1 cellular context compared by ENCODE assay signal in the genomic region with DNA sequence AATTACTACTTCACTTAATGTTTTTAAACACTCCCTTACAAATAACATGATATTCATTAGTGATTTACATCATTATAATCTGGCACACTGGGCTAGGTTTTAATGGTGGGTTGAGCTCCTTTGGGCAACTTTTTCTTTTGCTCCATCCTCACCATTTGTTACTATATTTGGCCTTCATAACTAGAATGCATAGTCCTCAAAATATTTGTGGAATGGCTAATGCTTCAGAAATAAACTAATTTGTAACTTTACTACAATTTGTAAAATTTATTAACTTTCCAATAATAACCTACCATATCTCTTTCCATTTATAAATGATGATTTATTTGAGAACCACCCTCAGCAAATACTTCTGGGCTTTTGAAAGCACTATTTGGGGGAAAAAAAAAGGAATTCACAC.
TF ChIP-seq lines count a peak whose summit lies in the region.

No MANE protein-coding gene starts in this region.

TF ChIP-seq in H1, 55 proteins besides CTCF, POLR2A, EP300 and RAD21 (continued from another document):
- TF ChIP-seq, protein P1, sequence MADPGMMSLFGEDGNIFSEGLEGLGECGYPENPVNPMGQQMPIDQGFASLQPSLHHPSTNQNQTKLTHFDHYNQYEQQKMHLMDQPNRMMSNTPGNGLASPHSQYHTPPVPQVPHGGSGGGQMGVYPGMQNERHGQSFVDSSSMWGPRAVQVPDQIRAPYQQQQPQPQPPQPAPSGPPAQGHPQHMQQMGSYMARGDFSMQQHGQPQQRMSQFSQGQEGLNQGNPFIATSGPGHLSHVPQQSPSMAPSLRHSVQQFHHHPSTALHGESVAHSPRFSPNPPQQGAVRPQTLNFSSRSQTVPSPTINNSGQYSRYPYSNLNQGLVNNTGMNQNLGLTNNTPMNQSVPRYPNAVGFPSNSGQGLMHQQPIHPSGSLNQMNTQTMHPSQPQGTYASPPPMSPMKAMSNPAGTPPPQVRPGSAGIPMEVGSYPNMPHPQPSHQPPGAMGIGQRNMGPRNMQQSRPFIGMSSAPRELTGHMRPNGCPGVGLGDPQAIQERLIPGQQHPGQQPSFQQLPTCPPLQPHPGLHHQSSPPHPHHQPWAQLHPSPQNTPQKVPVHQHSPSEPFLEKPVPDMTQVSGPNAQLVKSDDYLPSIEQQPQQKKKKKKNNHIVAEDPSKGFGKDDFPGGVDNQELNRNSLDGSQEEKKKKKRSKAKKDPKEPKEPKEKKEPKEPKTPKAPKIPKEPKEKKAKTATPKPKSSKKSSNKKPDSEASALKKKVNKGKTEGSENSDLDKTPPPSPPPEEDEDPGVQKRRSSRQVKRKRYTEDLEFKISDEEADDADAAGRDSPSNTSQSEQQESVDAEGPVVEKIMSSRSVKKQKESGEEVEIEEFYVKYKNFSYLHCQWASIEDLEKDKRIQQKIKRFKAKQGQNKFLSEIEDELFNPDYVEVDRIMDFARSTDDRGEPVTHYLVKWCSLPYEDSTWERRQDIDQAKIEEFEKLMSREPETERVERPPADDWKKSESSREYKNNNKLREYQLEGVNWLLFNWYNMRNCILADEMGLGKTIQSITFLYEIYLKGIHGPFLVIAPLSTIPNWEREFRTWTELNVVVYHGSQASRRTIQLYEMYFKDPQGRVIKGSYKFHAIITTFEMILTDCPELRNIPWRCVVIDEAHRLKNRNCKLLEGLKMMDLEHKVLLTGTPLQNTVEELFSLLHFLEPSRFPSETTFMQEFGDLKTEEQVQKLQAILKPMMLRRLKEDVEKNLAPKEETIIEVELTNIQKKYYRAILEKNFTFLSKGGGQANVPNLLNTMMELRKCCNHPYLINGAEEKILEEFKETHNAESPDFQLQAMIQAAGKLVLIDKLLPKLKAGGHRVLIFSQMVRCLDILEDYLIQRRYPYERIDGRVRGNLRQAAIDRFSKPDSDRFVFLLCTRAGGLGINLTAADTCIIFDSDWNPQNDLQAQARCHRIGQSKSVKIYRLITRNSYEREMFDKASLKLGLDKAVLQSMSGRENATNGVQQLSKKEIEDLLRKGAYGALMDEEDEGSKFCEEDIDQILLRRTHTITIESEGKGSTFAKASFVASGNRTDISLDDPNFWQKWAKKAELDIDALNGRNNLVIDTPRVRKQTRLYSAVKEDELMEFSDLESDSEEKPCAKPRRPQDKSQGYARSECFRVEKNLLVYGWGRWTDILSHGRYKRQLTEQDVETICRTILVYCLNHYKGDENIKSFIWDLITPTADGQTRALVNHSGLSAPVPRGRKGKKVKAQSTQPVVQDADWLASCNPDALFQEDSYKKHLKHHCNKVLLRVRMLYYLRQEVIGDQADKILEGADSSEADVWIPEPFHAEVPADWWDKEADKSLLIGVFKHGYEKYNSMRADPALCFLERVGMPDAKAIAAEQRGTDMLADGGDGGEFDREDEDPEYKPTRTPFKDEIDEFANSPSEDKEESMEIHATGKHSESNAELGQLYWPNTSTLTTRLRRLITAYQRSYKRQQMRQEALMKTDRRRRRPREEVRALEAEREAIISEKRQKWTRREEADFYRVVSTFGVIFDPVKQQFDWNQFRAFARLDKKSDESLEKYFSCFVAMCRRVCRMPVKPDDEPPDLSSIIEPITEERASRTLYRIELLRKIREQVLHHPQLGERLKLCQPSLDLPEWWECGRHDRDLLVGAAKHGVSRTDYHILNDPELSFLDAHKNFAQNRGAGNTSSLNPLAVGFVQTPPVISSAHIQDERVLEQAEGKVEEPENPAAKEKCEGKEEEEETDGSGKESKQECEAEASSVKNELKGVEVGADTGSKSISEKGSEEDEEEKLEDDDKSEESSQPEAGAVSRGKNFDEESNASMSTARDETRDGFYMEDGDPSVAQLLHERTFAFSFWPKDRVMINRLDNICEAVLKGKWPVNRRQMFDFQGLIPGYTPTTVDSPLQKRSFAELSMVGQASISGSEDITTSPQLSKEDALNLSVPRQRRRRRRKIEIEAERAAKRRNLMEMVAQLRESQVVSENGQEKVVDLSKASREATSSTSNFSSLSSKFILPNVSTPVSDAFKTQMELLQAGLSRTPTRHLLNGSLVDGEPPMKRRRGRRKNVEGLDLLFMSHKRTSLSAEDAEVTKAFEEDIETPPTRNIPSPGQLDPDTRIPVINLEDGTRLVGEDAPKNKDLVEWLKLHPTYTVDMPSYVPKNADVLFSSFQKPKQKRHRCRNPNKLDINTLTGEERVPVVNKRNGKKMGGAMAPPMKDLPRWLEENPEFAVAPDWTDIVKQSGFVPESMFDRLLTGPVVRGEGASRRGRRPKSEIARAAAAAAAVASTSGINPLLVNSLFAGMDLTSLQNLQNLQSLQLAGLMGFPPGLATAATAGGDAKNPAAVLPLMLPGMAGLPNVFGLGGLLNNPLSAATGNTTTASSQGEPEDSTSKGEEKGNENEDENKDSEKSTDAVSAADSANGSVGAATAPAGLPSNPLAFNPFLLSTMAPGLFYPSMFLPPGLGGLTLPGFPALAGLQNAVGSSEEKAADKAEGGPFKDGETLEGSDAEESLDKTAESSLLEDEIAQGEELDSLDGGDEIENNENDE (IDR thresholded peaks at IDR 0.05; ENCODE audit: insufficient replicate concordance, low read length) = no peak
- no peak for TF ChIP-seq SP4 (IDR thresholded peaks at IDR 0.05; ENCODE audit: low read length)
- TF ChIP-seq SUZ12 (IDR thresholded peaks at IDR 0.05; ENCODE audit: low read length) = no peak
- TF ChIP-seq NRF1 (IDR thresholded peaks at IDR 0.05; ENCODE audit: low read depth, low read length) = no peak
- no peak for TF ChIP-seq EZH2 (IDR thresholded peaks at IDR 0.05; ENCODE audit: low read depth, low read length, severe bottlenecking)
- no peak for TF ChIP-seq SIRT6 (IDR thresholded peaks at IDR 0.05; ENCODE audit: low read length)
- no peak for TF ChIP-seq ZNF274 (IDR thresholded peaks at IDR 0.05; ENCODE audit: borderline replicate concordance, extremely low read depth, low read length)
- no peak for TF ChIP-seq SIN3A (conservative IDR thresholded peaks at IDR 0.05 in 1 of 2, IDR thresholded peaks at IDR 0.05 in 1 of 2; ENCODE audit: low read depth in 1 of 2, low read length in 2 of 2)
- no peak for TF ChIP-seq POU5F1 (IDR thresholded peaks at IDR 0.05; ENCODE audit: low read depth, low read length)
- no peak for TF ChIP-seq CTBP2 (IDR thresholded peaks at IDR 0.05; ENCODE audit: borderline replicate concordance, insufficient read depth, insufficient read length, low read length)
- TF ChIP-seq USF2 (IDR thresholded peaks at IDR 0.05; ENCODE audit: low read length) = no peak
